In the genomic region with DNA sequence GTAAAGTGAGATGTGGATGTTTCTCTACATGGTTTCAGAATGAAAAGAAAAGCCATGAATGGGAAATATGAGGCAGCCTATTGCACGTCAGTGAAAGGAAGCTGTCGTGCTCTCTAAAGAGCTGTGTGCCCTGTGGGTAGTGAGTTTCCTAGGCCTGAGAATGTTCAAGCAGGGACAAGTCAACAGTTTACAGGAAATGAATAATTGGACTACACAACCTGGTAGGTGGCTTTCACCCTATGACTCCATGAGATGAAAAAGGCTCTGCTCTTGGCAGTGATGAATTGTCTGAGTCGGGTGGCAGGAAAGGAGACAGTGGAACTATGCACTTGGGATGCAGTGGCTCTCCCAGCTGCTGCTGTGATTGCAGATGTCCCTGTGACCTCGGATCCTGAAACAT, we compare ENCODE assay signal across 18 cellular contexts.
DNase-seq lines count a peak whose midpoint lies in the region; ATAC-seq and TF ChIP-seq lines count a peak whose summit lies in the region.
"Had no signal": no experiment of that assay in that cellular context is flagged by ENCODE, and none has a peak within 500 bp of the region (broad histone marks: within the 10 kb centered on the region; RNA-seq: fewer than 3 reads in every experiment).

No MANE protein-coding gene starts in this region.

- intact Hi-C loops in spleen (cut with DNase I; ENCODE audit: low total_unique reads), result no loop called here

- H3K36me3 ChIP-seq in SJSA1 (no peaks in the 10 kb centered on the region), spleen (no peaks in the 10 kb centered on the region)
- H3K36me3 ChIP-seq: upper lobe of left lung had no signal

- no peak for ATAC-seq in HG03108 (IDR thresholded peaks at IDR 0.05; ENCODE audit: unreplicated experiment)
- ATAC-seq: activated CD8-positive, alpha-beta memory T cell treated with anti-CD3 and anti-CD28 coated beads, Interleukin-2, amount 10 ng/mL, durations not matched to agents 7 days and 5 days; body of pancreas; HepG2; right cardiac atrium had no signal

- WGBS in spleen, 5 donors, result 48 to 63% (median 57%) methylated on average over 4 of the region's 4 CpGs

- H3K4me1 ChIP-seq in SJSA1 (replicated peaks) (peaks cover 43% of the 10 kb centered on the region), spleen (no peaks in the 10 kb centered on the region)

- DNase-seq in Daoy (ENCODE audit: low read depth) (peak; percentile 30), HT1080 (ENCODE audit: low read depth) (peak; percentile 64), SJSA1 (ENCODE audit: low read depth in 1 of 2, low spot score in 2 of 2) (peak in 1 of 2 experiments; percentile 75), epithelial cell of esophagus (ENCODE audit: low read depth) (peak; percentile 96), SKM-1 (lab: John Stamatoyannopoulos, UW; ENCODE audit: unreplicated experiment) (no peak), GOT3 (lab: John Stamatoyannopoulos, UW) (no peak), spleen (no peak)
- DNase-seq: activated CD8-positive, alpha-beta memory T cell treated with anti-CD3 and anti-CD28 coated beads, Interleukin-2, amount 10 ng/mL, durations not matched to agents 7 days and 5 days; CD4-positive, CD25-positive, alpha-beta regulatory T cell; cortex of kidney; DMS 273 treated with DMSO at 0.1 percent for 48 hours; HCEC 1CT; occipital lobe; right cardiac atrium; upper lobe of left lung had no signal

- H3K4me3 ChIP-seq in SJSA1 (no peak overlapping the region), epithelial cell of esophagus (ENCODE audit: low read length) (no peak overlapping the region), spleen (no peak overlapping the region)
- H3K4me3 ChIP-seq: body of pancreas, upper lobe of left lung had no signal

- TF ChIP-seq CTCF in epithelial cell of esophagus (IDR thresholded peaks at IDR 0.05; ENCODE audit: insufficient read depth, low read depth, low read length, missing control alignments) (no peak), spleen (IDR thresholded peaks at IDR 0.05 in 8 of 11, conservative IDR thresholded peaks at IDR 0.05 in 3 of 11) (no peak)

- H3K27ac ChIP-seq in SJSA1, result peak overlapping the region; percentile 58
- H3K27ac ChIP-seq in spleen, result no peak overlapping the region
- H3K27ac ChIP-seq: upper lobe of left lung had no signal

- H3K27me3 ChIP-seq in SJSA1 (replicated peaks) (no peaks in the 10 kb centered on the region), spleen (replicated peaks in 1 of 7) (peaks cover 0 to 4% (median 0%) of the 10 kb centered on the region in 7 donors)
- H3K27me3 ChIP-seq: body of pancreas had no signal

- no peak for TF ChIP-seq POLR2A in spleen (IDR thresholded peaks at IDR 0.05)

- H3K9me3 ChIP-seq in SJSA1 (replicated peaks) (no peaks in the 10 kb centered on the region), spleen (no peaks in the 10 kb centered on the region)
- H3K9me3 ChIP-seq: body of pancreas, upper lobe of left lung had no signal

Comparison
In these comparisons a context has a peak if more than half of its experiments do, and no peak if none do; other contexts are left out.
1. DNase-seq: peak in Daoy (single experiment), HT1080 (single experiment) and epithelial cell of esophagus (single experiment); none in SKM-1 (single experiment), GOT3 (single experiment) and spleen (single experiment).